In genomic region chr3:129185774-129186173, GRCh38 we compare ENCODE assay signal across 13 cellular contexts. TPM values are rescaled to one million over a fixed set of nuclear protein-coding genes. Genes with fewer than 3 reads are reported as not detected.
A peak's percentile ranks its signal among the peaks of the same experiment; 100 is the strongest.
DNase-seq lines count a peak whose midpoint lies in the region; ATAC-seq and TF ChIP-seq lines count a peak whose summit lies in the region.
"Had no signal": no experiment of that assay in that cellular context is flagged by ENCODE, and none has a peak within 500 bp of the region (broad histone marks: within the 10 kb centered on the region; RNA-seq: fewer than 3 reads in every experiment).

No MANE protein-coding gene starts in this region.

- ATAC-seq in HG03097 (IDR thresholded peaks at IDR 0.05; ENCODE audit: low FRiP score, unreplicated experiment) = no peak

- H3K4me1 Mint-ChIP-seq in Calu3 (ENCODE audit: low read depth, unreplicated experiment) = peaks cover 7% of the 10 kb centered on the region
- peaks cover 32% of the 10 kb centered on the region for H3K4me1 Mint-ChIP-seq in activated CD4-positive, alpha-beta memory T cell treated with anti-CD3 and anti-CD28 coated beads, Interleukin-2, amount 10 ng/mL, durations not matched to agents 7 days and 5 days

- peak overlapping the region; percentile 100 for H3K4me3 Mint-ChIP-seq in Calu3 (ENCODE audit: low read depth, unreplicated experiment)
- H3K4me3 Mint-ChIP-seq in activated CD4-positive, alpha-beta memory T cell treated with anti-CD3 and anti-CD28 coated beads, Interleukin-2, amount 10 ng/mL, durations not matched to agents 7 days and 5 days = peak overlapping the region; percentile 2

- CTCF ChIA-PET in Calu3 (lab: Charles Lee) = interaction anchor here (0.6 to 2.1 kb wide), 4 partner anchors 10 to 60 kb away, joined by 3 to 7 read pairs (median 5); no protein-coding TSS in a partner anchor
- CTCF ChIA-PET in activated CD4-positive, alpha-beta memory T cell treated with anti-CD3 and anti-CD28 coated beads, Interleukin-2, amount 10 ng/mL, durations not matched to agents 7 days and 5 days (lab: Charles Lee) = interaction anchor here (0.7 to 2.2 kb wide), 9 partner anchors 10 to 568 kb away, joined by 3 to 26 read pairs (median 5); partner anchors contain the start of gene COPG1

- H3K4me3 ChIP-seq in ACC112 (ENCODE audit: low read depth, low read length) (peak overlapping the region; percentile 19), mucosa of rectum (ENCODE audit: low read length in 2 of 2) (no peak overlapping the region)

- intact Hi-C loops in Calu3 (cut with micrococcal nuclease; ENCODE audit: unreplicated experiment) = no loop called here

- no peak overlapping the region for H3K9ac ChIP-seq in mucosa of rectum (ENCODE audit: low read depth in 1 of 2, low read length in 2 of 2)
- H3K9ac ChIP-seq: KMS-11 had no signal

- DNase-seq in Calu3 (no peak), hippocampal formation (lab: John Stamatoyannopoulos, UW) (no peak), EL (no peak)
- no peak for DNase-seq in activated CD4-positive, alpha-beta memory T cell treated with anti-CD3 and anti-CD28 coated beads, Interleukin-2, amount 10 ng/mL, durations not matched to agents 7 days and 5 days
- DNase-seq: activated CD4-positive, CD25-positive, alpha-beta regulatory T cell; GOT3; kidney; naive B cell; NCI-H1694 treated with DMSO at 0.1 percent for 48 hours had no signal

- H3K36me3 Mint-ChIP-seq in Calu3 (ENCODE audit: insufficient read depth, unreplicated experiment) = peaks cover 39% of the 10 kb centered on the region
- peaks cover 29% of the 10 kb centered on the region for H3K36me3 Mint-ChIP-seq in activated CD4-positive, alpha-beta memory T cell treated with anti-CD3 and anti-CD28 coated beads, Interleukin-2, amount 10 ng/mL, durations not matched to agents 7 days and 5 days (ENCODE audit: low read depth)
- H3K36me3 Mint-ChIP-seq: naive B cell had no signal

- H3K27me3 ChIP-seq in ACC112 (ENCODE audit: insufficient read depth, low read length) (no peaks in the 10 kb centered on the region), mucosa of rectum (ENCODE audit: control insufficient read depth in 2 of 2, insufficient read depth in 2 of 2, low read length in 2 of 2) (no peaks in the 10 kb centered on the region)

- H3K4me1 ChIP-seq in ACC112 (ENCODE audit: control insufficient read depth, insufficient read depth, low read length, unreplicated experiment) = peaks cover 10% of the 10 kb centered on the region
- H3K4me1 ChIP-seq in mucosa of rectum (ENCODE audit: control insufficient read depth in 2 of 2, insufficient read depth in 2 of 2, low read length in 2 of 2) = peaks cover 15 to 20% of the 10 kb centered on the region in 2 donors

- peaks cover 6% of the 10 kb centered on the region; the same call in 1 of the 2 replicates for H3K36me3 ChIP-seq in ACC112 (ENCODE audit: insufficient read depth, low read length)
- no peaks in the 10 kb centered on the region for H3K36me3 ChIP-seq in mucosa of rectum (ENCODE audit: control insufficient read depth in 2 of 2, insufficient read depth in 2 of 2, low read length in 2 of 2)

- H3K27ac Mint-ChIP-seq in Calu3 (ENCODE audit: unreplicated experiment) = peak overlapping the region; percentile 28
- H3K27ac Mint-ChIP-seq in activated CD4-positive, alpha-beta memory T cell treated with anti-CD3 and anti-CD28 coated beads, Interleukin-2, amount 10 ng/mL, durations not matched to agents 7 days and 5 days = no peak overlapping the region

- peaks cover 45% of the 10 kb centered on the region for H3K79me2 ChIP-seq in ACC112 (ENCODE audit: control insufficient read depth, insufficient read depth, low read length, unreplicated experiment)

- no TSS peak for BruUV-seq in Calu3 (replicated peaks; lab: Mats Ljungman, UMichigan)

- POLR2A ChIA-PET in activated CD4-positive, alpha-beta memory T cell treated with anti-CD3 and anti-CD28 coated beads, Interleukin-2, amount 10 ng/mL, durations not matched to agents 7 days and 5 days (lab: Charles Lee) = interaction anchor here (0.9 to 12.2 kb wide), 11 partner anchors 9 to 80 kb away, joined by 3 to 393 read pairs (median 6); partner anchors contain the start of genes COPG1 and RAB43

- no peaks in the 10 kb centered on the region for H3K27me3 Mint-ChIP-seq in Calu3 (ENCODE audit: unreplicated experiment)
- no peaks in the 10 kb centered on the region for H3K27me3 Mint-ChIP-seq in activated CD4-positive, alpha-beta memory T cell treated with anti-CD3 and anti-CD28 coated beads, Interleukin-2, amount 10 ng/mL, durations not matched to agents 7 days and 5 days
- H3K27me3 Mint-ChIP-seq: naive B cell had no signal

- H2AFZ ChIP-seq in ACC112 (ENCODE audit: low read length, unreplicated experiment) = no peak overlapping the region

- H3K27ac ChIP-seq in ACC112 (ENCODE audit: low read depth, low read length) (no peak overlapping the region), mucosa of rectum (ENCODE audit: low read depth in 2 of 2, low read length in 2 of 2) (peak overlapping the region; percentile 57 to 58)
- H3K27ac ChIP-seq: KMS-11 had no signal

- TF ChIP-seq CTCF in Calu3 (IDR thresholded peaks at IDR 0.05; ENCODE audit: unreplicated experiment) = no peak

- no peaks in the 10 kb centered on the region for H3K9me3 Mint-ChIP-seq in Calu3 (ENCODE audit: low read depth, unreplicated experiment)
- H3K9me3 Mint-ChIP-seq in activated CD4-positive, alpha-beta memory T cell treated with anti-CD3 and anti-CD28 coated beads, Interleukin-2, amount 10 ng/mL, durations not matched to agents 7 days and 5 days = no peaks in the 10 kb centered on the region
- H3K9me3 Mint-ChIP-seq: naive B cell had no signal

- H3K9me3 ChIP-seq in mucosa of rectum (ENCODE audit: control insufficient read depth in 2 of 2, low read length in 2 of 2) = no peaks in the 10 kb centered on the region

RNA-seq across cellular contexts. Expression of gene CNBP, which starts 2.1 kb away (rescaled TPM):
- total RNA-seq in Calu3 (2022) = 331 and 355 TPM in 2 replicates
- total RNA-seq in activated CD4-positive, alpha-beta memory T cell treated with anti-CD3 and anti-CD28 coated beads, Interleukin-2, amount 10 ng/mL, durations not matched to agents 7 days and 5 days = 100 to 1,000 TPM; 321 to 322 TPM

RNA-seq across cellular contexts. Expression of gene ISY1, which starts 24.9 kb away (rescaled TPM):
- 63.8 and 77.0 TPM in 2 replicates for total RNA-seq in Calu3 (2022)
- 10 to 100 TPM; 63.9 to 66.2 TPM for total RNA-seq in activated CD4-positive, alpha-beta memory T cell treated with anti-CD3 and anti-CD28 coated beads, Interleukin-2, amount 10 ng/mL, durations not matched to agents 7 days and 5 days
